Comparison of ENCODE assay signal across 24 cellular contexts in genomic region chr1:75327395-75327794, GRCh38.
"Had no signal": no experiment of that assay in that cellular context is flagged by ENCODE, and none has a peak within 500 bp of the region (broad histone marks: within the 10 kb centered on the region; RNA-seq: fewer than 3 reads in every experiment).

No MANE protein-coding gene starts in this region.

- H3K27ac ChIP-seq: HL-60, KMS-11, SJSA1, SK-N-MC had no signal

- H3K9me3 ChIP-seq: SJSA1 had no signal

- H3K4me3 ChIP-seq: K562, SJSA1, SK-N-MC had no signal

- H3K27me3 ChIP-seq: SJSA1 had no signal

- H3K36me3 ChIP-seq: SJSA1 had no signal

- FAIRE-seq: HTR-8/SVneo, K562, RCC 7860 had no signal

- DNase-seq: Kasumi-1, MM.1S, NCI-H1092 treated with DMSO at 0.1 percent for 48 hours, NCI-H1436, NCI-H187, NCI-H2029, NCI-H2081 treated with DMSO at 0.1 percent for 48 hours, NCI-H2171, NCI-H226, NCI-H446, NCI-H510A, NCI-H524 treated with DMSO at 0.1 percent for 48 hours, NCI-H69, NCI-H774, Right ventricle myocardium superior, RPMI8226, SIG-M5 had no signal

- ATAC-seq: K562 had no signal

- H3K4me1 ChIP-seq: SJSA1 had no signal
